18 cellular contexts compared by ENCODE assay signal in the genomic region with DNA sequence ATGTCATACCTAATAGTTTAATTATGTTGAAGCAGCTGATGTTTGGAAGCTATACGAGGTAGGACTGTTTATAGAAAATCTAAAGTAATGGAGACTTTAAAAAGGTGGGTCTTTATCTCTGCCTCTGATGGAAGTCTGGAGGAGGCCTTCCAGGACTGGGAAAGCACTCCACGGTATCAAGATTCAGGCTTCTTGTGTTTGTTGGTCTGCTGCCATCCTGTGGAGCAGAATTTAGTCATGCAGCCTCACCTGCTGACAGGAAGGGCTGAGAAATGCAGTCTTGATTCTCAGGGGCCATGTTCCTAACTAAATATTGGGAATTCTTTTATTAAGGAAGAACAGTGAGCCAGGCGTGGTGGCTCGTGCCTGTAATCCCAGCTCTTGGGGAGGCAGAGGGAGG. TPM values are rescaled to one million over a fixed set of nuclear protein-coding genes. Genes with fewer than 3 reads are reported as not detected.
DNase-seq lines count a peak whose midpoint lies in the region; ATAC-seq and TF ChIP-seq lines count a peak whose summit lies in the region.
"Had no signal": no experiment of that assay in that cellular context is flagged by ENCODE, and none has a peak within 500 bp of the region (broad histone marks: within the 10 kb centered on the region; RNA-seq: fewer than 3 reads in every experiment).

No MANE protein-coding gene starts in this region.

- H3K27me3 ChIP-seq in Panc1 (ENCODE audit: control insufficient read depth, insufficient read depth, low read length) = no peaks in the 10 kb centered on the region
- no peaks in the 10 kb centered on the region for H3K27me3 ChIP-seq in endodermal cell (ENCODE audit: control insufficient read depth, insufficient read depth, low read length, poor library complexity, severe bottlenecking)
- H3K27me3 ChIP-seq in stomach = no peaks in the 10 kb centered on the region

- no peak for TF ChIP-seq CTCF in HFFc6 (IDR thresholded peaks at IDR 0.05)
- no peak for TF ChIP-seq CTCF in Panc1 (IDR thresholded peaks at IDR 0.05)
- TF ChIP-seq CTCF in endodermal cell (conservative IDR thresholded peaks at IDR 0.05) = peak; percentile 50
- TF ChIP-seq CTCF in stomach (IDR thresholded peaks at IDR 0.05) = no peak
- TF ChIP-seq CTCF in omental fat pad (IDR thresholded peaks at IDR 0.05) = no peak

- POLR2A ChIA-PET in Panc1 (lab: Charles Lee) = no interaction called here

- no peaks in the 10 kb centered on the region for H3K9me3 Mint-ChIP-seq in HFFc6
- no peaks in the 10 kb centered on the region for H3K9me3 Mint-ChIP-seq in endodermal cell
- H3K9me3 Mint-ChIP-seq: CD4-positive, CD25-positive, alpha-beta regulatory T cell had no signal

- H3K4me3 ChIP-seq in Panc1 (ENCODE audit: low read depth in 2 of 2, low read length in 2 of 2) (no peak overlapping the region), endodermal cell (ENCODE audit: low read length) (no peak overlapping the region), stomach (no peak overlapping the region)
- H3K4me3 ChIP-seq: PC-9 had no signal

- 88 to 91% methylated on average over 4 of the region's 4 CpGs for WGBS in endodermal cell (ENCODE audit: insufficient coverage in 1 of 2, insufficient read length in 1 of 2), 2 experiments
- WGBS in stomach, 5 donors = 31 to 66% (median 61%) methylated on average over 4 of the region's 4 CpGs

- no TSS peak for BruUV-seq in Panc1 (replicated peaks; lab: Mats Ljungman, UMichigan)

- H3K4me3 Mint-ChIP-seq in HFFc6 (no peak overlapping the region), endodermal cell (no peak overlapping the region)
- H3K4me3 Mint-ChIP-seq: B cell; CD4-positive, CD25-positive, alpha-beta regulatory T cell had no signal

- peaks cover 86% of the 10 kb centered on the region for H3K4me1 Mint-ChIP-seq in HFFc6 (ENCODE audit: low read depth)
- peaks cover 28% of the 10 kb centered on the region for H3K4me1 Mint-ChIP-seq in endodermal cell
- H3K4me1 Mint-ChIP-seq: B cell; CD4-positive, CD25-positive, alpha-beta regulatory T cell had no signal

- H3K27ac Mint-ChIP-seq in HFFc6 = peak overlapping the region; percentile 60
- H3K27ac Mint-ChIP-seq in endodermal cell = no peak overlapping the region
- H3K27ac Mint-ChIP-seq: B cell had no signal

- in situ Hi-C loops in Panc1 (cut with HindIII; ENCODE audit: low pct_unique_long_range_greater_than_20kb, low sequenced_read_pairs) = no loop called here

- no peak overlapping the region for H3K9ac ChIP-seq in endodermal cell (ENCODE audit: extremely low read depth, low read length, poor library complexity, severe bottlenecking)

- no peaks in the 10 kb centered on the region for H3K9me3 ChIP-seq in Panc1 (ENCODE audit: control insufficient read depth, insufficient read depth, low read depth, low read length)
- no peaks in the 10 kb centered on the region for H3K9me3 ChIP-seq in endodermal cell (ENCODE audit: control insufficient read depth, low read length)
- H3K9me3 ChIP-seq in stomach = no peaks in the 10 kb centered on the region
- H3K9me3 ChIP-seq: Caco-2 had no signal

- H3K27me3 Mint-ChIP-seq in HFFc6 (ENCODE audit: insufficient read depth) = no peaks in the 10 kb centered on the region; the same call in 1 of the 2 replicates
- H3K27me3 Mint-ChIP-seq in endodermal cell (ENCODE audit: insufficient read depth) = no peaks in the 10 kb centered on the region
- H3K27me3 Mint-ChIP-seq: B cell; CD4-positive, CD25-positive, alpha-beta regulatory T cell had no signal

- no peak for TF ChIP-seq POLR2A in stomach (IDR thresholded peaks at IDR 0.05)

- ATAC-seq in Panc1 (peak; percentile 61; the same call in 1 of the 2 replicates), omental fat pad (ENCODE audit: low FRiP score) (no peak)

- H3K4me1 ChIP-seq in Panc1 (ENCODE audit: control insufficient read depth, insufficient read depth, low read length) (peaks cover 5% of the 10 kb centered on the region; the same call in 1 of the 2 replicates), endodermal cell (ENCODE audit: control insufficient read depth, insufficient read depth, low read length) (peaks cover 12% of the 10 kb centered on the region), stomach (peaks cover 0 to 7% (median 0%) of the 10 kb centered on the region in 4 donors)

- H3K36me3 ChIP-seq in Panc1 (ENCODE audit: control insufficient read depth, insufficient read depth, low read length) (peaks cover 74% of the 10 kb centered on the region), endodermal cell (ENCODE audit: control insufficient read depth, insufficient read depth, low read length) (peaks cover 90% of the 10 kb centered on the region), stomach (peaks cover 15 to 91% (median 77%) of the 10 kb centered on the region in 4 donors)

- no peak for TF ChIP-seq EP300 in stomach (IDR thresholded peaks at IDR 0.05)

- intact Hi-C loops in Panc1 (cut with micrococcal nuclease; ENCODE audit: unreplicated experiment) = no loop called here
- intact Hi-C loops in stomach (cut with DNase I; ENCODE audit: low total_unique reads) = no loop called here

- DNase-seq in HFFc6 = no peak
- DNase-seq in Panc1 (ENCODE audit: low read depth, low spot score) = no peak
- peak; percentile 65 for DNase-seq in endodermal cell
- DNase-seq in stomach = peak; percentile 31
- DNase-seq in SKM-1 (lab: John Stamatoyannopoulos, UW; ENCODE audit: unreplicated experiment) = no peak
- no peak for DNase-seq in omental fat pad (ENCODE audit: low spot score)
- no peak for DNase-seq in DMS53 treated with DMSO at 0.1 percent for 48 hours (lab: John Stamatoyannopoulos, UW; ENCODE audit: unreplicated experiment)
- DNase-seq: Caco-2; CD4-positive, CD25-positive, alpha-beta regulatory T cell; DMS153; NCI-H1417 treated with DMSO at 0.1 percent for 48 hours; NCI-H1930; NCI-H2171; NCI-H748 treated with DMSO at 0.1 percent for 48 hours; PC-9 had no signal

- H3K36me3 Mint-ChIP-seq in HFFc6 (ENCODE audit: low read depth) = peaks cover 93% of the 10 kb centered on the region
- peaks cover 72% of the 10 kb centered on the region for H3K36me3 Mint-ChIP-seq in endodermal cell (ENCODE audit: low read depth)

- H3K27ac ChIP-seq in Panc1 (ENCODE audit: low read length) (peak overlapping the region; percentile 34; the same call in 1 of the 2 replicates), endodermal cell (ENCODE audit: low read depth, low read length) (no peak overlapping the region), stomach (no peak overlapping the region)
- H3K27ac ChIP-seq: HL-60, PC-9 had no signal

- CTCF ChIA-PET in Panc1 (lab: Charles Lee) = no interaction called here

RNA-seq across cellular contexts. Expression of gene SPDL1, which starts 15.9 kb away (rescaled TPM):
- 100 to 1,000 TPM in 2 of 6 experiments, 10 to 100 TPM in 4; 68.8 to 121 (median 74.4) TPM for total RNA-seq in HFFc6 (2021; fragmentation: NEBNext Ultra II Directional; extraction: Animal tissue kit (Norgen Biotek cat#: 25700))
- total RNA-seq in Panc1 (2021; ENCODE audit: unreplicated experiment) (72.6 TPM), endodermal cell (10 to 100 TPM; 42.0 to 47.4 TPM), stomach (100 to 1,000 TPM in 1 of 5 donors, 10 to 100 TPM in 2, 1 to 10 TPM in 2; 4.8 to 140 (median 13.6) TPM), omental fat pad (10 to 100 TPM in 1 of 4 donors, 1 to 10 TPM in 3; 5.8 to 16.1 (median 6.3) TPM)
- polyA plus RNA-seq in Panc1 (2012; ENCODE audit: insufficient read length) = 27.6 TPM
- polyA plus RNA-seq in endodermal cell (2013, experiment 1 of 2) = 55.4 TPM
- polyA plus RNA-seq in endodermal cell (2013, experiment 2 of 2) = 52.3 TPM
- polyA plus RNA-seq in stomach = 1 to 10 TPM; 5.4 to 5.7 (median 5.4) TPM

RNA-seq across cellular contexts. Expression of gene DOCK2, which starts 37.6 kb away (rescaled TPM):
- 1 to 10 TPM; 1.4 to 6.5 (median 3.0) TPM for total RNA-seq in HFFc6 (2021; fragmentation: NEBNext Ultra II Directional; extraction: Animal tissue kit (Norgen Biotek cat#: 25700))
- total RNA-seq in Panc1 (2021; ENCODE audit: unreplicated experiment) (1.4 TPM), endodermal cell (1 to 10 TPM; 2.6 to 3.9 TPM), stomach (10 to 100 TPM in 4 of 5 donors, 1 to 10 TPM in 1; 3.2 to 50.2 (median 12.9) TPM), omental fat pad (10 to 100 TPM; 28.4 to 55.6 (median 41.3) TPM)
- 0.25 TPM for polyA plus RNA-seq in Panc1 (2012; ENCODE audit: insufficient read length)
- polyA plus RNA-seq in endodermal cell (2013, experiment 1 of 2) = 0.25 TPM
- polyA plus RNA-seq in endodermal cell (2013, experiment 2 of 2) = 0.46 TPM
- polyA plus RNA-seq in stomach = 1 to 10 TPM; 2.1 to 5.3 (median 3.5) TPM
- total RNA-seq: SK-MEL-5 had no signal

Comparison
In these comparisons a context has a peak if more than half of its experiments do, and no peak if none do; other contexts are left out.
1. DNase-seq: peak in endodermal cell (single experiment) and stomach (single experiment); none in HFFc6 (single experiment), Panc1 (single experiment), SKM-1 (single experiment), omental fat pad (single experiment) and DMS53 treated with DMSO at 0.1 percent for 48 hours (single experiment).